In the genomic region with DNA sequence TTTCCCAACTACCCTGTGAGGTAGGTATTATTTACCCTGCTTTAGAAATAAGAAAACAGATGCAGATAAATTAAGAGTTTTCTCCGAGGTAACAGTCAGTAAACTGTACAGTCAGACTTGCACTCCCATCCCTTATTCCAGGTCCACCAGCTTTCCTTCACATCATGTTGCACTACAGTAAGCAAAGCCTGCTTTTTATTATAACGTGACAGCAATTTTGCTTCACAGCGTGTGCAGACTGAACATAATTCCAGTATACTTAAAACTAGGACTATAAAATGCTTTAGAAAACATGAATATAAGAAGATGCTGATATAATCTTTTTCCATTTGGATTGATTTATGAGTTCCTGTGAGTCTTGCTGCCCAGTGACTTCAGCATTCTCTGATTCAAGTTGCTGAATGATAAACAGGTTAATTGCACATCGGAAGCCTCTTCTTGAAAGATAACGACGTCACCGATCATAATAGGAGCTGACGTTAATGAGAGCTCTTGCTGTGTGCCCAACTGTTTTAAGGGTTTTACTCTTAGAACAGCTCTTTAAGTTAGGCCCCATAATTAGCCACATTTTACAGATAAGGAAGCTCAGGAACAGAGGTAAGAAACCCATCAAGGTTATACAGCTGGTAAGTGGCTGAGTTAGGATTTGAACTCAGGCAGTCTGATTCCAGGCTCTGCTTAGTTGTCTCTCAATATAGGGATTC, we compare ENCODE assay signal across 8 cellular contexts. TPM values are rescaled to one million over a fixed set of nuclear protein-coding genes. Genes with fewer than 3 reads are reported as not detected.
A peak's percentile ranks its signal among the peaks of the same experiment; 100 is the strongest.
DNase-seq lines count a peak whose midpoint lies in the region; TF ChIP-seq lines count a peak whose summit lies in the region.

No MANE protein-coding gene starts in this region.

- POLR2A ChIA-PET in OCI-LY7 (lab: Charles Lee), result interaction anchor here (0.9 to 1.7 kb wide), 3 partner anchors 9 to 138 kb away, joined by 3 to 7 read pairs (median 3); a partner anchor contains a TSS

- no peak for DNase-seq in activated CD4-positive, alpha-beta T cell treated with anti-CD3 and anti-CD28 coated beads, Interleukin-2, amount 10 ng/mL, durations not matched to agents 24 days and 14 days
- no peak for DNase-seq in activated CD4-positive, alpha-beta T cell treated with anti-CD3 and anti-CD28 coated beads for 48 hours
- DNase-seq in OCI-LY7 (ENCODE audit: low spot score) (no peak), caudate nucleus (lab: John Stamatoyannopoulos, UW) (no peak), NCI-H226 (no peak), putamen (ENCODE audit: low spot score) (no peak)

- CTCF ChIA-PET in OCI-LY7 (lab: Charles Lee; ENCODE audit: unreplicated experiment), result interaction anchor here (1.4 kb wide), 1 partner anchor 9 kb away, joined by 4 read pairs; no protein-coding TSS in a partner anchor

- H3K36me3 ChIP-seq in OCI-LY7 (ENCODE audit: insufficient read depth, low read length), result peaks cover 39% of the 10 kb centered on the region
- H3K36me3 ChIP-seq in endocrine pancreas (ENCODE audit: control insufficient read depth, insufficient read depth, low read length), result no peaks in the 10 kb centered on the region
- H3K36me3 ChIP-seq in neutrophil, result peaks cover 11% of the 10 kb centered on the region

- no peaks in the 10 kb centered on the region for H3K27me3 ChIP-seq in endocrine pancreas (ENCODE audit: control insufficient read depth, insufficient read depth, low read length)
- no peaks in the 10 kb centered on the region for H3K27me3 ChIP-seq in neutrophil

- no peaks in the 10 kb centered on the region for H3K27me3 Mint-ChIP-seq in activated CD4-positive, alpha-beta T cell treated with anti-CD3 and anti-CD28 coated beads, Interleukin-2, amount 10 ng/mL, durations not matched to agents 24 days and 14 days

- H2AFZ ChIP-seq in OCI-LY7 (ENCODE audit: low read length), result peak overlapping the region; percentile 86; the same call in 1 of the 2 replicates

- intact Hi-C loops in activated CD4-positive, alpha-beta T cell treated with anti-CD3 and anti-CD28 coated beads, Interleukin-2, amount 10 ng/mL, durations not matched to agents 24 days and 14 days (cut with micrococcal nuclease), result loop anchor here (1.0 to 5.0 kb wide), 3 partner anchors 108 to 261 kb away; a partner anchor contains a TSS
- intact Hi-C loops in OCI-LY7 (cut with micrococcal nuclease; ENCODE audit: unreplicated experiment), result loop anchor here (1.0 to 5.0 kb wide), 4 partner anchors 20 to 139 kb away; a partner anchor contains a TSS

- H3K27ac Mint-ChIP-seq in activated CD4-positive, alpha-beta T cell treated with anti-CD3 and anti-CD28 coated beads, Interleukin-2, amount 10 ng/mL, durations not matched to agents 24 days and 14 days, result peak overlapping the region; percentile 96

- H3K4me3 ChIP-seq in OCI-LY7 (ENCODE audit: low read depth, low read length, poor library complexity, severe bottlenecking) (peak overlapping the region; percentile 92), endocrine pancreas (ENCODE audit: control insufficient read depth, insufficient read depth, low read length) (peak overlapping the region; percentile 93), neutrophil (ENCODE audit: low read depth in 1 of 2, low read length in 1 of 2) (peak overlapping the region; percentile 79 to 80)

- H3K9me2 ChIP-seq in OCI-LY7 (ENCODE audit: insufficient read depth, low read length), result no peaks in the 10 kb centered on the region

- H3K9me3 ChIP-seq in OCI-LY7 (ENCODE audit: low read length) (no peaks in the 10 kb centered on the region), endocrine pancreas (ENCODE audit: control insufficient read depth, low read length) (no peaks in the 10 kb centered on the region), neutrophil (no peaks in the 10 kb centered on the region)

- peaks cover 16% of the 10 kb centered on the region for H3K4me1 ChIP-seq in OCI-LY7 (ENCODE audit: insufficient read depth, low read length, poor library complexity, severe bottlenecking)
- peaks cover 20% of the 10 kb centered on the region for H3K4me1 ChIP-seq in endocrine pancreas (ENCODE audit: control insufficient read depth, insufficient read depth, low read length)
- peaks cover 22 to 24% of the 10 kb centered on the region in 2 experiments for H3K4me1 ChIP-seq in neutrophil (ENCODE audit: control insufficient read depth in 1 of 2, insufficient read depth in 1 of 2, low read depth in 1 of 2, low read length in 1 of 2)

- no peaks in the 10 kb centered on the region for H4K20me1 ChIP-seq in OCI-LY7 (ENCODE audit: insufficient read depth, low read length)

- H3K4me2 ChIP-seq in OCI-LY7 (ENCODE audit: low read length), result peak overlapping the region; percentile 99

- H3K27ac ChIP-seq in OCI-LY7 (ENCODE audit: low read depth, low read length, poor library complexity, severe bottlenecking) (peak overlapping the region; percentile 82), neutrophil (peak overlapping the region; percentile 86), caudate nucleus (ENCODE audit: low read depth, low read length) (no peak overlapping the region)

- H3K4me1 Mint-ChIP-seq in activated CD4-positive, alpha-beta T cell treated with anti-CD3 and anti-CD28 coated beads, Interleukin-2, amount 10 ng/mL, durations not matched to agents 24 days and 14 days, result peaks cover 47% of the 10 kb centered on the region

- H3K4me3 Mint-ChIP-seq in activated CD4-positive, alpha-beta T cell treated with anti-CD3 and anti-CD28 coated beads, Interleukin-2, amount 10 ng/mL, durations not matched to agents 24 days and 14 days, result peak overlapping the region; percentile 96

- H3K36me3 Mint-ChIP-seq in activated CD4-positive, alpha-beta T cell treated with anti-CD3 and anti-CD28 coated beads, Interleukin-2, amount 10 ng/mL, durations not matched to agents 24 days and 14 days (ENCODE audit: low read depth), result peaks cover 39% of the 10 kb centered on the region

- TF ChIP-seq CTCF in OCI-LY7 (conservative IDR thresholded peaks at IDR 0.05; ENCODE audit: low read length), result no peak
- no peak for TF ChIP-seq CTCF in neutrophil (IDR thresholded peaks at IDR 0.05)

- no peaks in the 10 kb centered on the region for H3K9me3 Mint-ChIP-seq in activated CD4-positive, alpha-beta T cell treated with anti-CD3 and anti-CD28 coated beads, Interleukin-2, amount 10 ng/mL, durations not matched to agents 24 days and 14 days

- BruUV-seq in OCI-LY7 (replicated peaks; lab: Mats Ljungman, UMichigan), result TSS peak; percentile 75

- peak overlapping the region; percentile 93 for H3K9ac ChIP-seq in endocrine pancreas (ENCODE audit: control insufficient read depth, insufficient read depth, low read length)

- peaks cover 25% of the 10 kb centered on the region; the same call in 1 of the 2 replicates for H3K79me2 ChIP-seq in OCI-LY7 (ENCODE audit: insufficient read depth, low read depth, low read length)

RNA-seq across cellular contexts. Expression of a gene that starts 1.4 kb away (rescaled TPM):
- total RNA-seq in activated CD4-positive, alpha-beta T cell treated with anti-CD3 and anti-CD28 coated beads, Interleukin-2, amount 10 ng/mL, durations not matched to agents 24 days and 14 days, result 67.2 and 67.3 TPM in 2 replicates
- 65.6 and 92.2 TPM in 2 replicates for total RNA-seq in OCI-LY7 (2014; rRNA removed; shearing (Covaris generic))
- total RNA-seq in OCI-LY7 (2022), result 67.3 and 68.6 TPM in 2 replicates

RNA-seq across cellular contexts. Expression of a gene that starts 20.4 kb away (rescaled TPM):
- total RNA-seq in activated CD4-positive, alpha-beta T cell treated with anti-CD3 and anti-CD28 coated beads, Interleukin-2, amount 10 ng/mL, durations not matched to agents 24 days and 14 days, result 24.7 and 28.4 TPM in 2 replicates
- total RNA-seq in OCI-LY7 (2014; rRNA removed; shearing (Covaris generic)), result 25.0 and 41.9 TPM in 2 replicates
- total RNA-seq in OCI-LY7 (2022), result 23.0 and 25.5 TPM in 2 replicates

RNA-seq across cellular contexts. Expression of a gene that starts 20.4 kb away (rescaled TPM):
- total RNA-seq in activated CD4-positive, alpha-beta T cell treated with anti-CD3 and anti-CD28 coated beads, Interleukin-2, amount 10 ng/mL, durations not matched to agents 24 days and 14 days, result 0.40 and 1.3 TPM in 2 replicates
- 0.10 and 1.9 TPM in 2 replicates for total RNA-seq in OCI-LY7 (2014; rRNA removed; shearing (Covaris generic))
- 2.6 and 4.4 TPM in 2 replicates for total RNA-seq in OCI-LY7 (2022)
